ENCODE assay signal across 25 cellular contexts in genomic region chr7:158140538-158141220, GRCh38.
"Had no signal": no experiment of that assay in that cellular context is flagged by ENCODE, and none has a peak within 500 bp of the region (broad histone marks: within the 10 kb centered on the region; RNA-seq: fewer than 3 reads in every experiment).

No MANE protein-coding gene starts in this region.

- H3K4me1 Mint-ChIP-seq: naive thymus-derived CD8-positive, alpha-beta T cell had no signal

- H3K9me3 ChIP-seq: gastrocnemius medialis, right lobe of liver, thoracic aorta, upper lobe of right lung had no signal

- H3K4me3 ChIP-seq: dorsolateral prefrontal cortex, gastrocnemius medialis, left lung, right lobe of liver, thoracic aorta, tibial nerve, upper lobe of right lung, uterus had no signal

- H3K27me3 Mint-ChIP-seq: progenitor cell of endocrine pancreas had no signal

- H3K36me3 Mint-ChIP-seq: naive thymus-derived CD8-positive, alpha-beta T cell had no signal

- H3K4me3 Mint-ChIP-seq: naive thymus-derived CD8-positive, alpha-beta T cell; nephron progenitor cell had no signal

- H2AFZ ChIP-seq: parathyroid adenoma had no signal

- ATAC-seq: esophagus mucosa; gastrocnemius medialis; left cardiac atrium; left lung; naive thymus-derived CD8-positive, alpha-beta T cell; right lobe of liver; upper lobe of right lung had no signal

- H3K4me1 ChIP-seq: gastrocnemius medialis, left lung, parathyroid adenoma, right lobe of liver, tibial nerve, upper lobe of right lung, uterus had no signal

- H3K9ac ChIP-seq: parathyroid adenoma had no signal

- H3K27ac Mint-ChIP-seq: naive thymus-derived CD8-positive, alpha-beta T cell; progenitor cell of endocrine pancreas had no signal

- DNase-seq: effector CD4-positive, alpha-beta T cell; foreskin fibroblast; gastrocnemius medialis; left cardiac atrium; left lung; mammary epithelial cell; mesendoderm; naive thymus-derived CD8-positive, alpha-beta T cell; nephron progenitor cell; right lobe of liver; small intestine; stimulated activated CD4-positive, alpha-beta T cell treated with anti-CD3 and anti-CD28 coated beads, Interleukin-15, amount 100 ng/mL, for 24 hours; stimulated activated CD4-positive, alpha-beta T cell treated with anti-CD3 and anti-CD28 coated beads, Interleukin-2, amount 100 ng/mL, for 48 hours; stimulated activated CD8-positive, alpha-beta memory T cell treated with anti-CD3 and anti-CD28 coated beads, Interleukin-4, amount 100 ng/mL, for 48 hours; stimulated activated naive CD4-positive, alpha-beta T cell treated with Interleukin-2 at 50 U/mL for 16 hours; upper lobe of right lung; uterus had no signal

- H3K27me3 ChIP-seq: dorsolateral prefrontal cortex, gastrocnemius medialis, left lung, neutrophil, right lobe of liver, tibial nerve, upper lobe of right lung, uterus had no signal

- H3K79me2 ChIP-seq: parathyroid adenoma had no signal

- H3K36me3 ChIP-seq: gastrocnemius medialis, left lung, neutrophil, right lobe of liver, thoracic aorta, tibial nerve, upper lobe of right lung, uterus had no signal

- H3K27ac ChIP-seq: dorsolateral prefrontal cortex, epithelial cell of prostate, gastrocnemius medialis, left lung, neutrophil, parathyroid adenoma, right lobe of liver, thoracic aorta, tibial nerve, upper lobe of right lung, uterus had no signal
